In genomic region chr5:153551537-153552079, GRCh38 we compare ENCODE assay signal across 9 cellular contexts.
A peak's percentile ranks its signal among the peaks of the same experiment; 100 is the strongest.
DNase-seq lines count a peak whose midpoint lies in the region; ATAC-seq, FAIRE-seq and TF ChIP-seq lines count a peak whose summit lies in the region.
"Had no signal": no experiment of that assay in that cellular context is flagged by ENCODE, and none has a peak within 500 bp of the region (broad histone marks: within the 10 kb centered on the region; RNA-seq: fewer than 3 reads in every experiment).

No MANE protein-coding gene starts in this region.

- WGBS in transverse colon (ENCODE audit: low coverage in 1 of 2), 2 donors, result 10 to 14% methylated on average over 1 of the region's 1 CpG

- no peak overlapping the region for H3K4me3 ChIP-seq in fibroblast of mammary gland (ENCODE audit: control insufficient read depth, low read depth, low read length)
- H3K4me3 ChIP-seq in transverse colon, result no peak overlapping the region

- DNase-seq in GDM1 (lab: John Stamatoyannopoulos, UW) (peak; percentile 2), RCC 7860 (ENCODE audit: low spot score) (peak; percentile 82), fibroblast of mammary gland (ENCODE audit: low read depth) (peak; percentile 99), pons (ENCODE audit: low spot score) (peak; percentile 11), NCI-H2107 treated with DMSO at 0.1 percent for 48 hours (lab: John Stamatoyannopoulos, UW; ENCODE audit: unreplicated experiment) (no peak), transverse colon (no peak)

- TF ChIP-seq EP300 in transverse colon (IDR thresholded peaks at IDR 0.05; ENCODE audit: low read depth), result no peak

- TF ChIP-seq CTCF in fibroblast of mammary gland (conservative IDR thresholded peaks at IDR 0.05; ENCODE audit: control insufficient read depth, insufficient read depth, low read depth, low read length) (no peak), transverse colon (IDR thresholded peaks at IDR 0.05) (no peak)

- ATAC-seq in HG03457 (IDR thresholded peaks at IDR 0.05; ENCODE audit: unreplicated experiment) (no peak), GM18861 (IDR thresholded peaks at IDR 0.05; ENCODE audit: unreplicated experiment) (no peak)
- ATAC-seq: Panc1 had no signal

- in situ Hi-C loops in transverse colon (cut with MboI; ENCODE audit: low pct_ligation_motif_present in 1 of 4, low pct_unique_long_range_greater_than_20kb in 1 of 4, low sequenced_read_pairs in 3 of 4), result no loop called here

- H3K36me3 ChIP-seq in transverse colon, result no peaks in the 10 kb centered on the region

- intact Hi-C loops in transverse colon (cut with DNase I; ENCODE audit: low total_unique reads), result no loop called here

- H3K27me3 ChIP-seq in transverse colon, result no peaks in the 10 kb centered on the region

- FAIRE-seq in RCC 7860 (lab: Jason Lieb, UNC), result peak; percentile 66

- H3K27ac ChIP-seq in transverse colon, result peak overlapping the region in 2 of 4 donors; percentile 9 to 19

- peaks cover 0 to 9% (median 4%) of the 10 kb centered on the region in 4 donors for H3K4me1 ChIP-seq in transverse colon

- TF ChIP-seq POLR2A in transverse colon (IDR thresholded peaks at IDR 0.05), result no peak

- H3K9me3 ChIP-seq in transverse colon, result no peaks in the 10 kb centered on the region

Comparison
In these comparisons a context has a peak if more than half of its experiments do, and no peak if none do; other contexts are left out.
1. DNase-seq: peak in GDM1 (single experiment), RCC 7860 (single experiment), fibroblast of mammary gland (single experiment) and pons (single experiment); none in NCI-H2107 treated with DMSO at 0.1 percent for 48 hours (single experiment) and transverse colon (single experiment).